11 cellular contexts compared by ENCODE assay signal in genomic region chr19:958967-959685, GRCh38. TPM values are rescaled to one million over a fixed set of nuclear protein-coding genes. Genes with fewer than 3 reads are reported as not detected.
DNase-seq lines count a peak whose midpoint lies in the region; ATAC-seq and TF ChIP-seq lines count a peak whose summit lies in the region.
"Had no signal": no experiment of that assay in that cellular context is flagged by ENCODE, and none has a peak within 500 bp of the region (broad histone marks: within the 10 kb centered on the region; RNA-seq: fewer than 3 reads in every experiment).

No MANE protein-coding gene starts in this region.

- H3K4me3 ChIP-seq in fibroblast of villous mesenchyme (ENCODE audit: low read depth, low read length): no peak overlapping the region
- H3K4me3 ChIP-seq: spleen had no signal

- DNase-seq in KBM-7 (peak; percentile 30), fibroblast of villous mesenchyme (ENCODE audit: low read depth) (peak; percentile 86), GM19238 (ENCODE audit: insufficient read length, low spot score) (no peak)
- DNase-seq in activated CD4-positive, alpha-beta T cell treated with anti-CD3 and anti-CD28 coated beads for 48 hours: peak; percentile 78
- peak; percentile 37 to 40 for DNase-seq in stimulated activated CD4-positive, alpha-beta T cell treated with anti-CD3 and anti-CD28 coated beads, Interleukin-4, amount 100 ng/mL, for 48 hours (ENCODE audit: low read depth in 2 of 2)
- DNase-seq: spleen had no signal

- no peak for TF ChIP-seq CTCF in fibroblast of villous mesenchyme (IDR thresholded peaks at IDR 0.05; ENCODE audit: insufficient read depth, low read depth, low read length)

- ATAC-seq in GM21737 (IDR thresholded peaks at IDR 0.05; ENCODE audit: unreplicated experiment) (no peak), HG02571 (IDR thresholded peaks at IDR 0.05; ENCODE audit: unreplicated experiment) (no peak), GM21447 (IDR thresholded peaks at IDR 0.05; ENCODE audit: unreplicated experiment) (no peak)

- in situ Hi-C loops in KBM-7 (cut with MboI; ENCODE audit: low pct_unique_long_range_greater_than_20kb, low sequenced_read_pairs): no loop called here

RNA-seq across cellular contexts. Expression of gene WDR18, which starts 25.0 kb away (rescaled TPM):
- 49.7 and 77.3 TPM in 2 replicates for total RNA-seq in fibroblast of villous mesenchyme

RNA-seq across cellular contexts. Expression of gene ARID3A, which starts 33.3 kb away (rescaled TPM):
- 39.3 and 45.8 TPM in 2 replicates for total RNA-seq in fibroblast of villous mesenchyme

RNA-seq across cellular contexts. Expression of gene GRIN3B, which starts 41.1 kb away (rescaled TPM):
- under 0.01 TPM in 2 replicates for total RNA-seq in fibroblast of villous mesenchyme
- total RNA-seq: activated CD8-positive, alpha-beta memory T cell treated with anti-CD3 and anti-CD28 coated beads for 36 hours; lower leg skin had no signal

RNA-seq across cellular contexts. Expression of gene KISS1R, which starts 42.0 kb away (rescaled TPM):
- not detected in 2 replicates for total RNA-seq in fibroblast of villous mesenchyme

RNA-seq across cellular contexts. Expression of gene R3HDM4, which starts 46.1 kb away (rescaled TPM):
- 26.3 and 31.6 TPM in 2 replicates for total RNA-seq in fibroblast of villous mesenchyme
